ENCODE assay signal across 15 cellular contexts in the genomic region with DNA sequence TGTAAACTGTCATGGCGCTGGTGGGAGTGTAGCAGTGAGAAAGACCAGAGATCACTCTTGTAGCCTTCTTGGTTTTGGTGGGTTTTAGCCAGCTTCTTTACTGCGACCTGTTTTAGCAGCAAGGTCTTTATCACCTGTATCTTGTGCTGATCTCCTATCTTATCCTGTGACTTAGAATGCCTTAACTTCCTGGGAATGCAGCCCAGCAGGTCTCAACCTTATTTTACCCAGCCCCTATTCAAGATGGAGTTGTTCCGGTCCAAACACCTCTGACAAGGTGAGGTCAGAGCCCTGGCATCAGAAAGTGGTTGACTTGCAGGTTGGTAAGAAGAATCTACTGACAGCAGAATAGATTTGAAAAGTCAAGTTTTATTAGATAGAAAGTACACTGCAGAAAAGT. TPM values are rescaled to one million over a fixed set of nuclear protein-coding genes. Genes with fewer than 3 reads are reported as not detected.
DNase-seq lines count a peak whose midpoint lies in the region; ATAC-seq and TF ChIP-seq lines count a peak whose summit lies in the region.
"Had no signal": no experiment of that assay in that cellular context is flagged by ENCODE, and none has a peak within 500 bp of the region (broad histone marks: within the 10 kb centered on the region; RNA-seq: fewer than 3 reads in every experiment).

No MANE protein-coding gene starts in this region.

- DNase-seq in Karpas-422 (no peak), endodermal cell (peak; percentile 59)
- no peak for DNase-seq in stimulated activated naive CD8-positive, alpha-beta T cell treated with anti-CD3 and anti-CD28 coated beads, Interleukin-15, amount 100 ng/mL, for 72 hours
- DNase-seq in activated CD4-positive, alpha-beta T cell treated with anti-CD3 and anti-CD28 coated beads for 1 hour = no peak
- DNase-seq: 8988T; AML-193; CD4-positive, alpha-beta memory T cell; DMS79; EL; GDM1 had no signal

- no peak for TF ChIP-seq CTCF in endodermal cell (conservative IDR thresholded peaks at IDR 0.05)
- TF ChIP-seq CTCF in parathyroid adenoma (IDR thresholded peaks at IDR 0.05) = no peak

- peaks cover 9% of the 10 kb centered on the region for H3K9me3 Mint-ChIP-seq in endodermal cell
- no peaks in the 10 kb centered on the region for H3K9me3 Mint-ChIP-seq in stimulated activated naive CD8-positive, alpha-beta T cell treated with anti-CD3 and anti-CD28 coated beads, Interleukin-15, amount 100 ng/mL, for 72 hours

- H3K9me3 ChIP-seq in BLaER1 (peaks cover 45% of the 10 kb centered on the region), Karpas-422 (ENCODE audit: low read length) (no peaks in the 10 kb centered on the region), endodermal cell (ENCODE audit: control insufficient read depth, low read length) (peaks cover 28% of the 10 kb centered on the region), parathyroid adenoma (ENCODE audit: control insufficient read depth, low read length) (no peaks in the 10 kb centered on the region)

- H3K36me3 ChIP-seq in BLaER1 = peaks cover 88% of the 10 kb centered on the region
- peaks cover 16% of the 10 kb centered on the region for H3K36me3 ChIP-seq in Karpas-422 (ENCODE audit: insufficient read depth, low read length)
- no peaks in the 10 kb centered on the region for H3K36me3 ChIP-seq in endodermal cell (ENCODE audit: control insufficient read depth, insufficient read depth, low read length)
- H3K36me3 ChIP-seq in parathyroid adenoma (ENCODE audit: control insufficient read depth, insufficient read depth, low read length) = no peaks in the 10 kb centered on the region

- H3K4me2 ChIP-seq in BLaER1 (peak overlapping the region; percentile 79), Karpas-422 (ENCODE audit: low read depth, low read length, poor library complexity, severe bottlenecking) (peak overlapping the region; percentile 42), parathyroid adenoma (ENCODE audit: low read length) (no peak overlapping the region)

- no peaks in the 10 kb centered on the region for H3K27me3 ChIP-seq in BLaER1
- no peaks in the 10 kb centered on the region for H3K27me3 ChIP-seq in Karpas-422 (ENCODE audit: low read length)
- H3K27me3 ChIP-seq in endodermal cell (ENCODE audit: control insufficient read depth, insufficient read depth, low read length, poor library complexity, severe bottlenecking) = no peaks in the 10 kb centered on the region
- no peaks in the 10 kb centered on the region for H3K27me3 ChIP-seq in parathyroid adenoma (ENCODE audit: control insufficient read depth, insufficient read depth, low read length)

- no peak for ATAC-seq in stimulated activated naive CD8-positive, alpha-beta T cell treated with anti-CD3 and anti-CD28 coated beads, Interleukin-15, amount 100 ng/mL, for 72 hours
- no peak for ATAC-seq in GM18498 (IDR thresholded peaks at IDR 0.05; ENCODE audit: unreplicated experiment)
- ATAC-seq: HCT116 had no signal

- H3K79me2 ChIP-seq in Karpas-422 (ENCODE audit: low read length) (peaks cover 25% of the 10 kb centered on the region), parathyroid adenoma (no peaks in the 10 kb centered on the region)

- 65 to 88% methylated on average over 1 to 3 of the region's 3 CpGs for WGBS in endodermal cell (ENCODE audit: insufficient coverage in 1 of 2, insufficient read length in 1 of 2), 2 experiments

- H3K27ac ChIP-seq in BLaER1 (peak overlapping the region; percentile 62), Karpas-422 (ENCODE audit: low read length) (peak overlapping the region; percentile 99), endodermal cell (ENCODE audit: low read depth, low read length) (no peak overlapping the region), parathyroid adenoma (no peak overlapping the region)
- H3K27ac ChIP-seq: C4-2B had no signal

- peaks cover 6% of the 10 kb centered on the region for H3K36me3 Mint-ChIP-seq in endodermal cell (ENCODE audit: low read depth)
- H3K36me3 Mint-ChIP-seq: CD4-positive, alpha-beta memory T cell had no signal

- H3K9ac ChIP-seq in BLaER1 (no peak overlapping the region; the same call in 1 of the 2 replicates), Karpas-422 (ENCODE audit: low read length) (peak overlapping the region; percentile 46; the same call in 1 of the 2 replicates), endodermal cell (ENCODE audit: extremely low read depth, low read length, poor library complexity, severe bottlenecking) (no peak overlapping the region), parathyroid adenoma (no peak overlapping the region)

- peaks cover 25% of the 10 kb centered on the region for H3K4me1 Mint-ChIP-seq in endodermal cell
- no peaks in the 10 kb centered on the region for H3K4me1 Mint-ChIP-seq in stimulated activated naive CD8-positive, alpha-beta T cell treated with anti-CD3 and anti-CD28 coated beads, Interleukin-15, amount 100 ng/mL, for 72 hours
- H3K4me1 Mint-ChIP-seq: CD4-positive, alpha-beta memory T cell had no signal

- H3K27me3 Mint-ChIP-seq in endodermal cell (ENCODE audit: insufficient read depth) = no peaks in the 10 kb centered on the region
- H3K27me3 Mint-ChIP-seq in stimulated activated naive CD8-positive, alpha-beta T cell treated with anti-CD3 and anti-CD28 coated beads, Interleukin-15, amount 100 ng/mL, for 72 hours = no peaks in the 10 kb centered on the region
- H3K27me3 Mint-ChIP-seq: CD4-positive, alpha-beta memory T cell had no signal

- no peak overlapping the region for H3K4me3 Mint-ChIP-seq in endodermal cell
- H3K4me3 Mint-ChIP-seq in stimulated activated naive CD8-positive, alpha-beta T cell treated with anti-CD3 and anti-CD28 coated beads, Interleukin-15, amount 100 ng/mL, for 72 hours = no peak overlapping the region
- H3K4me3 Mint-ChIP-seq: CD4-positive, alpha-beta memory T cell had no signal

- no peaks in the 10 kb centered on the region for H4K20me1 ChIP-seq in BLaER1
- no peaks in the 10 kb centered on the region for H4K20me1 ChIP-seq in Karpas-422 (ENCODE audit: insufficient read depth, low read depth, low read length)

- H3K4me3 ChIP-seq in BLaER1 (no peak overlapping the region; the same call in 1 of the 2 replicates), Karpas-422 (ENCODE audit: low read length) (no peak overlapping the region), endodermal cell (ENCODE audit: low read length) (no peak overlapping the region), parathyroid adenoma (ENCODE audit: low read depth, low read length) (no peak overlapping the region)

- H3K4me1 ChIP-seq in BLaER1 (peaks cover 97% of the 10 kb centered on the region), Karpas-422 (ENCODE audit: low read length) (peaks cover 62% of the 10 kb centered on the region), endodermal cell (ENCODE audit: control insufficient read depth, insufficient read depth, low read length) (peaks cover 10% of the 10 kb centered on the region), parathyroid adenoma (no peaks in the 10 kb centered on the region)

- H3K27ac Mint-ChIP-seq in endodermal cell = peak overlapping the region; percentile 85
- H3K27ac Mint-ChIP-seq in stimulated activated naive CD8-positive, alpha-beta T cell treated with anti-CD3 and anti-CD28 coated beads, Interleukin-15, amount 100 ng/mL, for 72 hours = no peak overlapping the region
- H3K27ac Mint-ChIP-seq: CD4-positive, alpha-beta memory T cell had no signal

- H2AFZ ChIP-seq in Karpas-422 (ENCODE audit: low read length) (no peak overlapping the region), parathyroid adenoma (peak overlapping the region; percentile 47)

- H3K9me2 ChIP-seq in Karpas-422 (replicated peaks; ENCODE audit: insufficient read depth, low read length) = no peaks in the 10 kb centered on the region

RNA-seq across cellular contexts. Expression of a gene that starts 55.0 kb away (rescaled TPM):
- 82.9 and 124 TPM in 2 replicates for total RNA-seq in Karpas-422 (2014; rRNA removed; shearing (Covaris generic); ENCODE audit: low replicate concordance)
- 100 to 1,000 TPM; 363 to 368 TPM for total RNA-seq in endodermal cell
- polyA plus RNA-seq in endodermal cell (2013, experiment 1 of 2) = 136 TPM
- polyA plus RNA-seq in endodermal cell (2013, experiment 2 of 2) = 134 TPM

Comparison
In these comparisons a context has a peak if more than half of its experiments do, and no peak if none do; other contexts are left out.
1. H3K27ac ChIP-seq: peak in BLaER1 (single experiment) and Karpas-422 (single experiment); none in endodermal cell (single experiment) and parathyroid adenoma (single experiment).